ENCODE assay signal across 8 cellular contexts in genomic region chr9:137034709-137035506, GRCh38. TPM values are rescaled to one million over a fixed set of nuclear protein-coding genes. Genes with fewer than 3 reads are reported as not detected.
A peak's percentile ranks its signal among the peaks of the same experiment; 100 is the strongest.
DNase-seq lines count a peak whose midpoint lies in the region; ATAC-seq and TF ChIP-seq lines count a peak whose summit lies in the region.

No MANE protein-coding gene starts in this region.

- H3K27ac ChIP-seq in RWPE1, result peak overlapping the region; percentile 66

- no peak overlapping the region for H3K27ac Mint-ChIP-seq in nephron progenitor cell
- H3K27ac Mint-ChIP-seq in stimulated activated naive B cell treated with anti-CD40 and anti-IgM and Interleukin-4, amounts not matched to agents 10 μg/mL and 1 μg/mL and 100 μg/mL, for 72 hours, result peak overlapping the region; percentile 94

- no peaks in the 10 kb centered on the region for H3K9me3 Mint-ChIP-seq in nephron progenitor cell
- no peaks in the 10 kb centered on the region for H3K9me3 Mint-ChIP-seq in stimulated activated naive B cell treated with anti-CD40 and anti-IgM and Interleukin-4, amounts not matched to agents 10 μg/mL and 1 μg/mL and 100 μg/mL, for 72 hours

- DNase-seq in AG08395 (ENCODE audit: low spot score) (peak; percentile 89), LHCN-M2 (ENCODE audit: low read depth) (peak; percentile 59), RWPE1 (ENCODE audit: low spot score) (peak; percentile 91), activated T-helper 1 cell treated with Interleukin-2 at 50 U/mL for 16 hours (ENCODE audit: low read depth) (peak; percentile 76), fibroblast of gingiva (ENCODE audit: low read depth) (peak; percentile 67), nephron progenitor cell (peak; percentile 89)
- DNase-seq in stimulated activated naive B cell treated with anti-CD40 and anti-IgM and Interleukin-4, amounts not matched to agents 10 μg/mL and 1 μg/mL and 100 μg/mL, for 72 hours, result peak; percentile 82

- CTCF ChIA-PET in RWPE1 (lab: Yijun Ruan, JAX), result interaction anchor here (0.6 to 6.3 kb wide), 42 partner anchors 8 to 486 kb away, joined by 3 to 97 read pairs (median 4); partner anchors contain the start of genes ABCA2, AJM1, C8G and CLIC3

- no peaks in the 10 kb centered on the region for H3K36me3 Mint-ChIP-seq in nephron progenitor cell (ENCODE audit: low read depth)
- H3K36me3 Mint-ChIP-seq in stimulated activated naive B cell treated with anti-CD40 and anti-IgM and Interleukin-4, amounts not matched to agents 10 μg/mL and 1 μg/mL and 100 μg/mL, for 72 hours, result peaks cover 0 to 3% of the 10 kb centered on the region in 2 donors

- H3K4me1 Mint-ChIP-seq in nephron progenitor cell, result no peaks in the 10 kb centered on the region
- peaks cover 36 to 54% of the 10 kb centered on the region in 2 donors for H3K4me1 Mint-ChIP-seq in stimulated activated naive B cell treated with anti-CD40 and anti-IgM and Interleukin-4, amounts not matched to agents 10 μg/mL and 1 μg/mL and 100 μg/mL, for 72 hours

- H3K27me3 Mint-ChIP-seq in nephron progenitor cell (ENCODE audit: low read depth, poor library complexity), result peaks cover 8% of the 10 kb centered on the region
- peaks cover 0 to 16% of the 10 kb centered on the region in 2 donors for H3K27me3 Mint-ChIP-seq in stimulated activated naive B cell treated with anti-CD40 and anti-IgM and Interleukin-4, amounts not matched to agents 10 μg/mL and 1 μg/mL and 100 μg/mL, for 72 hours

- peak; percentile 48 for ATAC-seq in GM18907 (IDR thresholded peaks at IDR 0.05; ENCODE audit: unreplicated experiment)
- peak; percentile 79 for ATAC-seq in stimulated activated naive B cell treated with anti-CD40 and anti-IgM and Interleukin-4, amounts not matched to agents 10 μg/mL and 1 μg/mL and 100 μg/mL, for 72 hours (replicated peaks)

- H3K4me3 Mint-ChIP-seq in nephron progenitor cell, result no peak overlapping the region
- H3K4me3 Mint-ChIP-seq in stimulated activated naive B cell treated with anti-CD40 and anti-IgM and Interleukin-4, amounts not matched to agents 10 μg/mL and 1 μg/mL and 100 μg/mL, for 72 hours, result peak overlapping the region; percentile 73 to 75

- peak; percentile 100 for TF ChIP-seq CTCF in RWPE1 (conservative IDR thresholded peaks at IDR 0.05; ENCODE audit: low read depth)
- peak; percentile 90 for TF ChIP-seq CTCF in nephron progenitor cell (IDR thresholded peaks at IDR 0.05)

- POLR2A ChIA-PET in RWPE1 (lab: Yijun Ruan, JAX; ENCODE audit: low non-redundant PET), result interaction anchor here (0.8 to 1.6 kb wide), 3 partner anchors 43 to 87 kb away, joined by 3 to 9 read pairs (median 3); no protein-coding TSS in a partner anchor

RNA-seq across cellular contexts. Expression of gene FUT7, which starts 3.0 kb away (rescaled TPM):
- total RNA-seq in LHCN-M2 (2014; rRNA removed), result not detected in 2 replicates
- polyA plus RNA-seq in LHCN-M2 (2012), result not detected

RNA-seq across cellular contexts. Expression of gene ABCA2, which starts 6.9 kb away (rescaled TPM):
- total RNA-seq in LHCN-M2 (2014; rRNA removed), result 13.2 and 15.5 TPM in 2 replicates
- polyA plus RNA-seq in LHCN-M2 (2012), result 18.7 TPM

RNA-seq across cellular contexts. Expression of gene NPDC1, which starts 11.1 kb away (rescaled TPM):
- 5.3 and 5.5 TPM in 2 replicates for total RNA-seq in LHCN-M2 (2014; rRNA removed)
- polyA plus RNA-seq in LHCN-M2 (2012), result 13.1 TPM

RNA-seq across cellular contexts. Expression of gene ENTPD2, which starts 19.0 kb away (rescaled TPM):
- total RNA-seq in LHCN-M2 (2014; rRNA removed), result not detected in 2 replicates
- not detected for polyA plus RNA-seq in LHCN-M2 (2012)

RNA-seq across cellular contexts. Expression of gene SAPCD2, which starts 35.4 kb away (rescaled TPM):
- 16.1 and 17.7 TPM in 2 replicates for total RNA-seq in LHCN-M2 (2014; rRNA removed)
- polyA plus RNA-seq in LHCN-M2 (2012), result 5.4 TPM

Comparison
In these comparisons a context has a peak if more than half of its experiments do, and no peak if none do; other contexts are left out.
1. Peak in every context shown above with its lines: DNase-seq, ATAC-seq and H3K27ac ChIP-seq.